ENCODE assay signal across 8 cellular contexts in the genomic region with DNA sequence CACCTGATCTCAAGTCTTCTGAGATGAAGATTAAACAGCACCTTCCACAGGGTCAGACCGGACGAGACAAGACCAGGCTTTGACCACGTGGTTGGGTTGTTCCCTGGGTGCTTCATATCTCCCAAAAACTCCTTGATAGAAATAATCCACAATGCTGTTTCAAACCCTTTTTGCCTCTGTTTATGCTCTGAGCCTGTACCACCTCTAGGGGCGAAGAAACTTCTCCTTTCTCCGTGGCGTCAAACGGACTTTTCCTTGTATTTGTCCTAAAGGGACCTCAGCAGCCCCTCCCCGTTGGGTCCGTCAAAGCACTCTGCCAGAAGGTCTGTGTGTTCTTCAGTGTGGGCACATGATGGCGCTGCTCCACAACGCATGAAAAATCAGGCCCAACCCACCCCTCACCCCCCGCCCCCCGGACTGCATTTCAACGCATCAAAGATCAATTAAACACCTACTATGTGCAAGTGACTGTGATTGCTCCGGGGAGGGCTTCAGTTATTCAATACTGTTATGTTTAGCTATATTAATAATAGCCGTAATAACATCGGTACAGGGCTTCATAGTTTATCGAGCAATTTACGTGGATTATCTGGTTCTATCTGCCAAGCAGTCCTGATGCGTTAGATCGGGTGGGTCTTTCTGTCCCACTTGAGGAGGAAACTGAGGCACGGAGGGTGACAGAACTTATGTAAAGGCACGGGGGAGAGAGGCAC. TPM values are rescaled to one million over a fixed set of nuclear protein-coding genes. Genes with fewer than 3 reads are reported as not detected.
DNase-seq lines count a peak whose midpoint lies in the region; ATAC-seq and TF ChIP-seq lines count a peak whose summit lies in the region.

No MANE protein-coding gene starts in this region.

- no peak overlapping the region for H3K4me3 ChIP-seq in gastrocnemius medialis

- peak; percentile 59; the same call in 2 of the 3 replicates for TF ChIP-seq CTCF in GM12872 (IDR thresholded peaks at IDR 0.05; ENCODE audit: insufficient read depth, low read depth, low read length)
- peak in 3 of 5 experiments; percentile 17 to 50 (median 25) for TF ChIP-seq CTCF in gastrocnemius medialis (IDR thresholded peaks at IDR 0.05 in 4 of 5, conservative IDR thresholded peaks at IDR 0.05 in 1 of 5)
- TF ChIP-seq CTCF in omental fat pad (IDR thresholded peaks at IDR 0.05), result no peak

- in situ Hi-C loops in gastrocnemius medialis (cut with MboI; ENCODE audit: low sequenced_read_pairs in 4 of 4), result no loop called here

- H3K36me3 ChIP-seq in gastrocnemius medialis, result no peaks in the 10 kb centered on the region

- ATAC-seq in Right ventricle myocardium superior (ENCODE audit: poor library complexity), result peak; percentile 77
- no peak for ATAC-seq in gastrocnemius medialis
- no peak for ATAC-seq in omental fat pad (ENCODE audit: low FRiP score)

- no peaks in the 10 kb centered on the region for H3K4me1 ChIP-seq in gastrocnemius medialis

- H3K27me3 ChIP-seq in gastrocnemius medialis, result peaks cover 6 to 23% (median 13%) of the 10 kb centered on the region in 3 donors

- H3K27ac ChIP-seq in gastrocnemius medialis, result no peak overlapping the region

- no peak for TF ChIP-seq POLR2A in gastrocnemius medialis (IDR thresholded peaks at IDR 0.05)

- DNase-seq in AG08395 (ENCODE audit: low spot score) (peak; percentile 66), NCI-H345 (lab: John Stamatoyannopoulos, UW) (peak; percentile 59), Right ventricle myocardium superior (no peak), gastrocnemius medialis (no peak), NCI-H187 treated with DMSO at 0.1 percent for 48 hours (lab: John Stamatoyannopoulos, UW) (no peak), omental fat pad (ENCODE audit: low spot score) (no peak)
- peak; percentile 23 for DNase-seq in activated T-cell treated with anti-CD3 and anti-CD28 coated beads, Interleukin-2, amount 50 U/mL, for 1 hour

- no peaks in the 10 kb centered on the region for H3K9me3 ChIP-seq in gastrocnemius medialis

- intact Hi-C loops in Right ventricle myocardium superior (cut with DNase I) (loop anchor here (5.0 to 10.0 kb wide), 2 partner anchors 219 to 311 kb away; no protein-coding TSS in a partner anchor), gastrocnemius medialis (cut with DNase I; ENCODE audit: low total_unique reads) (no loop called here)

RNA-seq across cellular contexts. Expression of gene EIF3D, which starts 17.3 kb away (rescaled TPM):
- 66.2 TPM for total RNA-seq in Right ventricle myocardium superior
- total RNA-seq in gastrocnemius medialis, result 100 to 1,000 TPM; 208 to 319 (median 290) TPM
- total RNA-seq in omental fat pad, result 100 to 1,000 TPM; 248 to 355 (median 268) TPM

RNA-seq across cellular contexts. Expression of gene FOXRED2, which starts 39.4 kb away (rescaled TPM):
- total RNA-seq in Right ventricle myocardium superior (10.3 TPM), gastrocnemius medialis (10 to 100 TPM in 1 of 4 donors, 1 to 10 TPM in 3; 2.6 to 13.6 (median 5.1) TPM), omental fat pad (10 to 100 TPM in 1 of 4 donors, 1 to 10 TPM in 3; 4.0 to 11.7 (median 5.1) TPM)

Comparison
In these comparisons a context has a peak if more than half of its experiments do, and no peak if none do; other contexts are left out.
1. DNase-seq: peak in AG08395 (single experiment), NCI-H345 (single experiment) and activated T-cell treated with anti-CD3 and anti-CD28 coated beads, Interleukin-2, amount 50 U/mL, for 1 hour (single experiment); none in Right ventricle myocardium superior (single experiment), gastrocnemius medialis (0 of 2), NCI-H187 treated with DMSO at 0.1 percent for 48 hours (single experiment) and omental fat pad (single experiment).
2. CTCF ChIP-seq: peak in GM12872 (single experiment) and gastrocnemius medialis (3 of 5); none in omental fat pad (0 of 3).